Comparison of ENCODE assay signal across 9 cellular contexts in genomic region chr5:36734422-36734821, GRCh38.
A peak's percentile ranks its signal among the peaks of the same experiment; 100 is the strongest.
DNase-seq lines count a peak whose midpoint lies in the region; ATAC-seq, FAIRE-seq and TF ChIP-seq lines count a peak whose summit lies in the region.
"Had no signal": no experiment of that assay in that cellular context is flagged by ENCODE, and none has a peak within 500 bp of the region (broad histone marks: within the 10 kb centered on the region; RNA-seq: fewer than 3 reads in every experiment).

No MANE protein-coding gene starts in this region.

- SMC1A ChIA-PET in GM12878 (lab: Charles Lee; ENCODE audit: uncharacterized antibody, unreplicated experiment): interaction anchor here (0.8 to 1.5 kb wide), 6 partner anchors 9 to 147 kb away, joined by 3 to 4 read pairs (median 4); no protein-coding TSS in a partner anchor

- RAD21 ChIA-PET in GM12878 (lab: Charles Lee; ENCODE audit: unreplicated experiment): interaction anchor here (0.8 to 1.6 kb wide), 5 partner anchors 10 to 302 kb away, joined by 3 to 5 read pairs (median 3); no protein-coding TSS in a partner anchor

- H3K36me3 ChIP-seq in GM12878 (ENCODE audit: control insufficient read depth in 2 of 2, insufficient read depth in 2 of 2, low read length in 1 of 2): no peaks in the 10 kb centered on the region

- in situ Hi-C loops in GM12878 (cut with MboI): no loop called here

- H4K20me1 ChIP-seq in GM12878 (ENCODE audit: control insufficient read depth, insufficient read depth): no peaks in the 10 kb centered on the region

- H3K79me2 ChIP-seq in GM12878 (ENCODE audit: control insufficient read depth, insufficient read depth, low read length): no peaks in the 10 kb centered on the region

- 33% methylated on average over 4 of the region's 4 CpGs for WGBS in GM12878 (ENCODE audit: insufficient coverage, insufficient replicate concordance, low lambda C conversion rate, missing lambda C conversion rate)

- BruUV-seq in GM12878 (replicated peaks; lab: Mats Ljungman, UMichigan): no TSS peak

- no peak for FAIRE-seq in GM12878 (lab: Jason Lieb, UNC)

- H3K27me3 ChIP-seq in GM12878 (replicated peaks in 1 of 2; ENCODE audit: control insufficient read depth in 2 of 2, insufficient read depth in 2 of 2, low read length in 1 of 2): no peaks in the 10 kb centered on the region

- no peak overlapping the region for H3K4me2 ChIP-seq in GM12878 (ENCODE audit: control insufficient read depth, insufficient read depth)

- H3K27me3 Mint-ChIP-seq in naive B cell: peaks cover 8 to 28% (median 20%) of the 10 kb centered on the region in 3 donors
- H3K27me3 Mint-ChIP-seq in activated CD4-positive, alpha-beta T cell treated with anti-CD3 and anti-CD28 coated beads, Interleukin-2, amount 10 ng/mL, durations not matched to agents 24 days and 14 days: peaks cover 14% of the 10 kb centered on the region

- H3K27ac ChIP-seq in GM12878 (ENCODE audit: control insufficient read depth, insufficient read depth): no peak overlapping the region

- TF ChIP-seq EP300 in GM12878 (IDR thresholded peaks at IDR 0.05; ENCODE audit: borderline replicate concordance in 1 of 2, control insufficient read depth in 1 of 2, low read depth in 2 of 2, low read length in 2 of 2): no peak

- no peaks in the 10 kb centered on the region for H3K36me3 Mint-ChIP-seq in naive B cell
- no peaks in the 10 kb centered on the region for H3K36me3 Mint-ChIP-seq in activated CD4-positive, alpha-beta T cell treated with anti-CD3 and anti-CD28 coated beads, Interleukin-2, amount 10 ng/mL, durations not matched to agents 24 days and 14 days (ENCODE audit: low read depth)
- H3K36me3 Mint-ChIP-seq: brain; natural killer cell treated with Interleukin-12 subunit alpha and Interleukin-12 subunit beta and Interleukin-15 and Interleukin-18, amount 100 ng/mL, for 72 hours had no signal

- DNase-seq in EH (ENCODE audit: low read depth): peak; percentile 28
- peak; percentile 30 for DNase-seq in LoVo (ENCODE audit: low spot score)
- no peak for DNase-seq in GM12878 (ENCODE audit: low read depth, low spot score)
- no peak for DNase-seq in naive B cell
- no peak for DNase-seq in activated CD4-positive, alpha-beta T cell treated with anti-CD3 and anti-CD28 coated beads, Interleukin-2, amount 10 ng/mL, durations not matched to agents 24 days and 14 days
- DNase-seq in activated CD4-positive, alpha-beta T cell treated with anti-CD3 and anti-CD28 coated beads for 4 hours: no peak

- ATAC-seq in GM12878 (peak; percentile 80), naive B cell (ENCODE audit: low read depth in 2 of 2) (peak; percentile 41 to 47), HG02938 (IDR thresholded peaks at IDR 0.05; ENCODE audit: unreplicated experiment) (no peak)
- ATAC-seq: natural killer cell treated with Interleukin-12 subunit alpha and Interleukin-12 subunit beta and Interleukin-15 and Interleukin-18, amount 100 ng/mL, for 72 hours had no signal

- H2AFZ ChIP-seq in GM12878 (ENCODE audit: control insufficient read depth, low read depth, low read length): no peak overlapping the region

- H3K4me1 ChIP-seq in GM12878 (ENCODE audit: control insufficient read depth, insufficient read depth, low read length): no peaks in the 10 kb centered on the region

- no peaks in the 10 kb centered on the region for H3K9me3 ChIP-seq in GM12878 (replicated peaks; ENCODE audit: control insufficient read depth, insufficient read depth, low read length)

- intact Hi-C loops in GM12878 (cut with micrococcal nuclease; ENCODE audit: unreplicated experiment): loop anchor here (2.0 kb wide), 1 partner anchor 272 kb away; no protein-coding TSS in a partner anchor
- intact Hi-C loops in activated CD4-positive, alpha-beta T cell treated with anti-CD3 and anti-CD28 coated beads, Interleukin-2, amount 10 ng/mL, durations not matched to agents 24 days and 14 days (cut with micrococcal nuclease): no loop called here

- H3K4me1 Mint-ChIP-seq in naive B cell: peaks cover 2 to 5% (median 3%) of the 10 kb centered on the region in 3 donors
- peaks cover 1% of the 10 kb centered on the region for H3K4me1 Mint-ChIP-seq in activated CD4-positive, alpha-beta T cell treated with anti-CD3 and anti-CD28 coated beads, Interleukin-2, amount 10 ng/mL, durations not matched to agents 24 days and 14 days

- peak; percentile 51 for TF ChIP-seq RAD21 in GM12878 (IDR thresholded peaks at IDR 0.05; ENCODE audit: insufficient read depth, low read depth, low read length)

- POLR2A ChIA-PET in GM12878 (lab: Charles Lee): no interaction called here

- H3K9ac ChIP-seq in GM12878 (ENCODE audit: control insufficient read depth, insufficient read depth, low read length): no peak overlapping the region

- H3K4me3 Mint-ChIP-seq in naive B cell: no peak overlapping the region
- no peak overlapping the region for H3K4me3 Mint-ChIP-seq in activated CD4-positive, alpha-beta T cell treated with anti-CD3 and anti-CD28 coated beads, Interleukin-2, amount 10 ng/mL, durations not matched to agents 24 days and 14 days
- H3K4me3 Mint-ChIP-seq: brain; natural killer cell treated with Interleukin-12 subunit alpha and Interleukin-12 subunit beta and Interleukin-15 and Interleukin-18, amount 100 ng/mL, for 72 hours had no signal

- no peak overlapping the region for H3K4me3 ChIP-seq in GM12878

- H3K9me3 Mint-ChIP-seq in naive B cell: no peaks in the 10 kb centered on the region
- no peaks in the 10 kb centered on the region for H3K9me3 Mint-ChIP-seq in activated CD4-positive, alpha-beta T cell treated with anti-CD3 and anti-CD28 coated beads, Interleukin-2, amount 10 ng/mL, durations not matched to agents 24 days and 14 days
- H3K9me3 Mint-ChIP-seq: brain; natural killer cell treated with Interleukin-12 subunit alpha and Interleukin-12 subunit beta and Interleukin-15 and Interleukin-18, amount 100 ng/mL, for 72 hours had no signal

- no peak overlapping the region for H3K27ac Mint-ChIP-seq in naive B cell
- no peak overlapping the region for H3K27ac Mint-ChIP-seq in activated CD4-positive, alpha-beta T cell treated with anti-CD3 and anti-CD28 coated beads, Interleukin-2, amount 10 ng/mL, durations not matched to agents 24 days and 14 days
- H3K27ac Mint-ChIP-seq: natural killer cell treated with Interleukin-12 subunit alpha and Interleukin-12 subunit beta and Interleukin-15 and Interleukin-18, amount 100 ng/mL, for 72 hours had no signal

- TF ChIP-seq POLR2A in GM12878 (IDR thresholded peaks at IDR 0.05; ENCODE audit: low read depth, low read length): no peak

- CTCF ChIA-PET in GM12878 (lab: Yijun Ruan, JAX): interaction anchor here (0.6 to 2.8 kb wide), 12 partner anchors 9 to 1458 kb away, joined by 3 to 18 read pairs (median 4); no protein-coding TSS in a partner anchor

- TF ChIP-seq CTCF in GM12878 (IDR thresholded peaks at IDR 0.05 in 2 of 3, conservative IDR thresholded peaks at IDR 0.05 in 1 of 3; ENCODE audit: control insufficient read depth in 2 of 3, extremely low read depth in 1 of 3, insufficient read depth in 1 of 3, low read depth in 3 of 3, low read length in 3 of 3): peak in 2 of 3 experiments; percentile 6 to 50; a peak in 3 of 6 replicates

TF ChIP-seq in GM12878, 131 proteins besides CTCF, POLR2A, EP300 and RAD21:
- TF ChIP-seq ZNF274 (IDR thresholded peaks at IDR 0.05; ENCODE audit: insufficient read depth, insufficient read length) (no peak), MYC (IDR thresholded peaks at IDR 0.05; ENCODE audit: insufficient read depth, insufficient read length, insufficient replicate concordance, low read length, severe bottlenecking) (no peak), TBL1XR1 (IDR thresholded peaks at IDR 0.05; ENCODE audit: low read depth, low read length) (no peak), SMC3 (IDR thresholded peaks at IDR 0.05; ENCODE audit: borderline replicate concordance, low read length) (no peak; the same call in 1 of the 2 replicates)
TF ChIP-seq in GM12878: peak in this region for 0.

Comparison
In these comparisons a context has a peak if more than half of its experiments do, and no peak if none do; other contexts are left out.
1. DNase-seq: peak in EH (single experiment) and LoVo (single experiment); none in GM12878 (single experiment), naive B cell (single experiment), activated CD4-positive, alpha-beta T cell treated with anti-CD3 and anti-CD28 coated beads, Interleukin-2, amount 10 ng/mL, durations not matched to agents 24 days and 14 days (single experiment) and activated CD4-positive, alpha-beta T cell treated with anti-CD3 and anti-CD28 coated beads for 4 hours (0 of 2).